Comparison of ENCODE assay signal across 1 cellular context in genomic region chr10:104340099-104340594, GRCh38.
TF ChIP-seq lines count a peak whose summit lies in the region.

No MANE protein-coding gene starts in this region.

TF ChIP-seq in endothelial cell of umbilical vein, 7 proteins besides CTCF, POLR2A, EP300 and RAD21 (continued from another document):
- no peak for TF ChIP-seq POLR2AphosphoS5 (IDR thresholded peaks at IDR 0.05; ENCODE audit: insufficient read depth, low read depth, low read length)
TF ChIP-seq in endothelial cell of umbilical vein: peak in this region for 0.
